ENCODE assay signal across 8 cellular contexts in the genomic region with DNA sequence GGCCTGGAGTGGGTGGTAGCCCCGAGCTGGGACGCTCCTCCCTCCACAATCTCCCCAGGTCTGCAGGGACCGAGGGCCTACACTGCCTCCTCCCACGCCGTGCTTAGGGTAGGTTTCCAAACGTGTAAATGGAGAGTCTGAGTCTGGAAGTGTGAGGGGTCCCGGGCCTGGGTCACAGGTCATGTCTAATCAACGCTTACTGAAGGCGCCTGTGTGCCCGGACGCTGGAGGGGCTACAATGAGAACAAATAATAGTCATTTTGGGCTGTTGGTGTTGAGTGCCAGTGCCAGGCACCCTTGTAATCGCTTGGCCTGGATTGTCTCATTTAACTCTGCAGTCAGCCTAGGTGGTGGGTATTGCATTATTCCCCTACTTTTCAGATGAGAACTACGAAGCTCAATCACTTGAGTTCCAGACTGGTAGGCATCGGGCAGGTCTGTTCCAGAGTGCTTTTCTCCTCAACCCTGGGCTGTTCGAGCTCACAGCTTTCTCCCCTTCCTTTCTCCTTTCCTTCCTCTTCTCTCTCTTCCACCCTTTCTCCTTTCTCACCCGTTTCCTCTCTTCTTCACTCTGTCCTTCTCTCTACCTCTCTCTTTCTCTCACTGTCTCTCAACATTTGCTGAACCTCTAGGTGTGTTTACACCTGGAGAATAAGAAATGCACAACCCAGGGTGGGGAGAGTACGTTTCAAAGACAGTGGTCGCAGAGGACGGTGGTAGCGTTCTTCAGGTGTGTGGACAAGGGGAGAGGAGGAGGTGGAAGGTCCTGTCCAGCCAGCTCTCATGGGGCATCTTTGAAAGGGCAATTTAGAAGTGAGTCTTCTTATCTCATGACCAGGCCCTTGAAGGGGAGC. TPM values are rescaled to one million over a fixed set of nuclear protein-coding genes. Genes with fewer than 3 reads are reported as not detected.
DNase-seq lines count a peak whose midpoint lies in the region; ATAC-seq and TF ChIP-seq lines count a peak whose summit lies in the region.

No MANE protein-coding gene starts in this region.

- H3K27me3 ChIP-seq in heart left ventricle (no peaks in the 10 kb centered on the region), mesendoderm (ENCODE audit: insufficient read depth, low read length, poor library complexity) (no peaks in the 10 kb centered on the region), upper lobe of left lung (no peaks in the 10 kb centered on the region)

- H3K4me2 ChIP-seq in mesendoderm (ENCODE audit: low read length) = peak overlapping the region; percentile 94

- no peak overlapping the region for H2AK5ac ChIP-seq in mesendoderm (ENCODE audit: low read length)

- H3K4ac ChIP-seq in mesendoderm (ENCODE audit: low read depth, low read length) = no peak overlapping the region

- CTCF ChIA-PET in MCF 10A (lab: Yijun Ruan, JAX) = interaction anchor here (1.1 kb wide), 1 partner anchor 341 kb away, joined by 3 read pairs; no protein-coding TSS in a partner anchor

- no peaks in the 10 kb centered on the region for H3K9me3 Mint-ChIP-seq in MCF 10A (ENCODE audit: unreplicated experiment)

- no peak overlapping the region for H2BK15ac ChIP-seq in mesendoderm (replicated peaks; ENCODE audit: low read depth)

- TF ChIP-seq POLR2A in heart left ventricle (IDR thresholded peaks at IDR 0.05) = no peak
- no peak for TF ChIP-seq POLR2A in upper lobe of left lung (IDR thresholded peaks at IDR 0.05)

- POLR2A ChIA-PET in MCF 10A (lab: Yijun Ruan, JAX) = interaction anchor here (0.6 to 3.9 kb wide), 11 partner anchors 10 to 330 kb away, joined by 3 to 24 read pairs (median 4); partner anchors contain the start of genes EMC1 and MRTO4

- no peak overlapping the region for H2BK120ac ChIP-seq in mesendoderm (ENCODE audit: low read depth, low read length)

- no peak overlapping the region for H3K23ac ChIP-seq in mesendoderm (ENCODE audit: low read length)

- no peaks in the 10 kb centered on the region for H3K79me2 ChIP-seq in mesendoderm (ENCODE audit: control insufficient read depth, insufficient read depth, low read length)

- no peak for TF ChIP-seq EP300 in upper lobe of left lung (IDR thresholded peaks at IDR 0.05)

- H3K27me3 Mint-ChIP-seq in MCF 10A (ENCODE audit: insufficient read depth, unreplicated experiment) = no peaks in the 10 kb centered on the region

- TF ChIP-seq CTCF in heart left ventricle (IDR thresholded peaks at IDR 0.05) = no peak
- TF ChIP-seq CTCF in MCF 10A (IDR thresholded peaks at IDR 0.05; ENCODE audit: unreplicated experiment) = no peak
- TF ChIP-seq CTCF in upper lobe of left lung (IDR thresholded peaks at IDR 0.05) = no peak

- peaks cover 16% of the 10 kb centered on the region for H3K79me1 ChIP-seq in mesendoderm (ENCODE audit: low read length)

- H3K4me3 Mint-ChIP-seq in MCF 10A (ENCODE audit: unreplicated experiment) = peak overlapping the region; percentile 77

- peak overlapping the region; percentile 90 for H3K9ac ChIP-seq in mesendoderm (ENCODE audit: low read length)

- WGBS in heart left ventricle, 4 donors = 36 to 42% (median 37%) methylated on average over 19 to 20 of the region's 20 CpGs
- WGBS in mesendoderm (ENCODE audit: extremely low coverage, insufficient coverage, low lambda C conversion rate) = 67% methylated on average over 1 of the region's 20 CpGs
- 43 to 51% methylated on average over 14 to 20 of the region's 20 CpGs for WGBS in upper lobe of left lung, 2 donors

- intact Hi-C loops in heart left ventricle (cut with DNase I) = loop anchor here in 1 of 10 donors (10.0 kb wide), 1 partner anchor 408 kb away; the partner anchor contains the start of gene ALDH4A1
- intact Hi-C loops in cardiac septum (cut with DNase I) = loop anchor here (1.0 to 5.0 kb wide), 2 partner anchors 61 to 339 kb away; partner anchors contain the start of genes EMC1 and MRTO4
- intact Hi-C loops in MCF 10A (cut with micrococcal nuclease) = loop anchor here (1.0 kb wide), 1 partner anchor 61 kb away; no protein-coding TSS in a partner anchor

- H3K4me1 Mint-ChIP-seq in MCF 10A (ENCODE audit: insufficient read depth, unreplicated experiment) = peaks cover 27% of the 10 kb centered on the region

- no peaks in the 10 kb centered on the region for H3K36me3 Mint-ChIP-seq in MCF 10A (ENCODE audit: insufficient read depth, unreplicated experiment)

- H3K36me3 ChIP-seq in heart left ventricle = peaks cover 0 to 13% (median 9%) of the 10 kb centered on the region in 9 donors
- H3K36me3 ChIP-seq in mesendoderm (ENCODE audit: control insufficient read depth, insufficient read depth, low read length) = no peaks in the 10 kb centered on the region
- peaks cover 0 to 12% (median 6%) of the 10 kb centered on the region in 4 donors for H3K36me3 ChIP-seq in upper lobe of left lung

- BruUV-seq in MCF 10A (replicated peaks; lab: Mats Ljungman, UMichigan) = no TSS peak

- H4K5ac ChIP-seq in mesendoderm (ENCODE audit: low read length) = no peak overlapping the region

- peak overlapping the region; percentile 84 for H3K27ac Mint-ChIP-seq in MCF 10A (ENCODE audit: low read depth, unreplicated experiment)

- H3K27ac ChIP-seq in heart left ventricle = peak overlapping the region in 11 of 12 donors; percentile 80 to 95 (median 93)
- peak overlapping the region; percentile 8 for H3K27ac ChIP-seq in mesendoderm (ENCODE audit: low read depth, low read length)
- H3K27ac ChIP-seq in upper lobe of left lung = peak overlapping the region; percentile 90 to 96 (median 92)

- H3K56ac ChIP-seq in mesendoderm (ENCODE audit: low read length) = peak overlapping the region; percentile 97

- peak overlapping the region; percentile 62 for H3K18ac ChIP-seq in mesendoderm (ENCODE audit: low read length)

- H3K4me1 ChIP-seq in heart left ventricle (peaks cover 0 to 35% (median 20%) of the 10 kb centered on the region in 12 donors), mesendoderm (ENCODE audit: control insufficient read depth, low read depth, low read length) (peaks cover 5% of the 10 kb centered on the region), upper lobe of left lung (peaks cover 26 to 54% (median 28%) of the 10 kb centered on the region in 4 donors)

- H3K9me3 ChIP-seq in heart left ventricle (no peaks in the 10 kb centered on the region), upper lobe of left lung (no peaks in the 10 kb centered on the region)

- no peak overlapping the region for H4K8ac ChIP-seq in mesendoderm (ENCODE audit: low read depth, low read length)

- H2BK5ac ChIP-seq in mesendoderm (ENCODE audit: low read length) = no peak overlapping the region

- DNase-seq in heart left ventricle (no peak), cardiac septum (ENCODE audit: low spot score) (no peak), HUDEP-2 (lab: John Stamatoyannopoulos, UW; ENCODE audit: unreplicated experiment in 76 of 76) (peak in 52 of 76 experiments; percentile 10 to 79 (median 59)), MCF 10A (ENCODE audit: unreplicated experiment) (no peak), mesendoderm (no peak), upper lobe of left lung (no peak), A172 (ENCODE audit: low spot score) (no peak), AG08396 (ENCODE audit: low spot score) (no peak)

- no peak for ATAC-seq in heart left ventricle
- peak in 1 of 2 donors; percentile 62 for ATAC-seq in upper lobe of left lung (ENCODE audit: low FRiP score in 2 of 2)

- peak overlapping the region; percentile 59 to 97 (median 90) for H3K4me3 ChIP-seq in heart left ventricle
- H3K4me3 ChIP-seq in mesendoderm (ENCODE audit: low read length) = peak overlapping the region; percentile 71
- H3K4me3 ChIP-seq in upper lobe of left lung = peak overlapping the region; percentile 85 to 98 (median 98)

RNA-seq across cellular contexts. Expression of gene SLC66A1, which starts 0.9 kb away (rescaled TPM):
- 10 to 100 TPM in 2 of 9 donors, 1 to 10 TPM in 7; 6.4 to 17.2 (median 8.2) TPM for total RNA-seq in heart left ventricle
- polyA plus RNA-seq in heart left ventricle = 10 to 100 TPM; 10.4 to 19.4 TPM
- 7.5 TPM for total RNA-seq in cardiac septum
- 16.2 and 20.2 TPM in 2 replicates for total RNA-seq in MCF 10A (2022)
- polyA plus RNA-seq in mesendoderm (2013, experiment 1 of 2) = 8.8 TPM
- polyA plus RNA-seq in mesendoderm (2013, experiment 2 of 2) = 8.8 TPM
- 10 to 100 TPM; 15.6 to 30.3 (median 24.3) TPM for total RNA-seq in upper lobe of left lung
- total RNA-seq in A172 (2014; rRNA removed; shearing (Covaris generic)) = 18.3 and 20.5 TPM in 2 replicates

RNA-seq across cellular contexts. Expression of gene AKR7A2, which starts 1.1 kb away (rescaled TPM):
- total RNA-seq in heart left ventricle (10 to 100 TPM; 25.0 to 97.5 (median 46.4) TPM), cardiac septum (33.5 TPM), MCF 10A (2022) (26.7 and 28.7 TPM in 2 replicates), upper lobe of left lung (10 to 100 TPM; 25.2 to 66.3 (median 47.6) TPM)
- 10 to 100 TPM; 13.8 to 27.2 TPM for polyA plus RNA-seq in heart left ventricle
- 22.1 TPM for polyA plus RNA-seq in mesendoderm (2013, experiment 1 of 2)
- 22.1 TPM for polyA plus RNA-seq in mesendoderm (2013, experiment 2 of 2)
- total RNA-seq in A172 (2014; rRNA removed; shearing (Covaris generic)) = 90.9 and 96.0 TPM in 2 replicates

RNA-seq across cellular contexts. Expression of gene AKR7A3, which starts 24.4 kb away (rescaled TPM):
- total RNA-seq in heart left ventricle (under 1 TPM in 5 of 9 donors, not detected in 4; 0.19 to 0.36 (median 0.20) TPM), cardiac septum (0.32 TPM), MCF 10A (2022) (0.40 and 0.69 TPM in 2 replicates), upper lobe of left lung (1 to 10 TPM in 3 of 6 donors, under 1 TPM in 2, not detected in 1; 0.91 to 9.4 (median 1.0) TPM)
- under 1 TPM in 1 of 2 donors, not detected in 1; 0.12 TPM for polyA plus RNA-seq in heart left ventricle
- 0.34 TPM for polyA plus RNA-seq in mesendoderm (2013, experiment 1 of 2)
- 0.24 TPM for polyA plus RNA-seq in mesendoderm (2013, experiment 2 of 2)
- total RNA-seq in A172 (2014; rRNA removed; shearing (Covaris generic)) = 0.12 TPM in 1 of 2 replicates, not detected in the other

Comparison
In these comparisons a context has a peak if more than half of its experiments do, and no peak if none do; other contexts are left out.
1. DNase-seq: peak in HUDEP-2 (52 of 76); none in heart left ventricle (0 of 5), cardiac septum (single experiment), MCF 10A (single experiment), mesendoderm (single experiment), upper lobe of left lung (0 of 2), A172 (single experiment) and AG08396 (single experiment).
2. H3K27ac ChIP-seq: peak in every context shown above with its lines; median percentile 93 in heart left ventricle; 92 in upper lobe of left lung; 8 in mesendoderm.
3. Peak in every context shown above with its lines, with median percentiles within 50 percentile points of each other: H3K4me3 ChIP-seq.